Comparison of ENCODE assay signal across 22 cellular contexts in genomic region chr13:90281709-90282108, GRCh38.
DNase-seq lines count a peak whose midpoint lies in the region; ATAC-seq and TF ChIP-seq lines count a peak whose summit lies in the region.
"Had no signal": no experiment of that assay in that cellular context is flagged by ENCODE, and none has a peak within 500 bp of the region (broad histone marks: within the 10 kb centered on the region; RNA-seq: fewer than 3 reads in every experiment).

No MANE protein-coding gene starts in this region.

- ATAC-seq in left colon (peak; percentile 74), GM18511 (IDR thresholded peaks at IDR 0.05; ENCODE audit: unreplicated experiment) (no peak)
- ATAC-seq: GM12878, GM23338, HepG2 had no signal

- TF ChIP-seq CTCF in uterus (IDR thresholded peaks at IDR 0.05), result no peak

- H3K4me1 ChIP-seq in uterus, result no peaks in the 10 kb centered on the region
- H3K4me1 ChIP-seq: Peyer's patch, SJSA1 had no signal

- intact Hi-C loops in left colon (cut with DNase I, micrococcal nuclease), result no loop called here
- intact Hi-C loops in uterus (cut with DNase I; ENCODE audit: low total_unique reads), result no loop called here

- TF ChIP-seq POLR2A in uterus (IDR thresholded peaks at IDR 0.05), result no peak

- peak in 2 of 3 experiments; percentile 20 to 39 for DNase-seq in NCI-H1417 (lab: John Stamatoyannopoulos, UW)
- DNase-seq in NCI-H1417 treated with DMSO at 0.1 percent for 48 hours (lab: John Stamatoyannopoulos, UW), result no peak
- peak; percentile 27 for DNase-seq in COR-L47 (lab: John Stamatoyannopoulos, UW)
- DNase-seq in NCI-H446 treated with DMSO at 0.1 percent for 48 hours (lab: John Stamatoyannopoulos, UW), result peak; percentile 42
- DNase-seq in left colon, result peak in 1 of 2 donors; percentile 7
- no peak for DNase-seq in uterus
- DNase-seq in HuH-7.5 (ENCODE audit: low spot score), result no peak
- DNase-seq: DND-41, HCEC 1CT, KG1, NCI-H1436 treated with DMSO at 0.1 percent for 48 hours, NCI-H1930, NCI-H226, NCI-H526 treated with DMSO at 0.1 percent for 48 hours, Peyer's patch had no signal

- no peak overlapping the region for H3K4me3 ChIP-seq in uterus
- H3K4me3 ChIP-seq: GM12878, GM23338, Peyer's patch, SJSA1 had no signal

- no peaks in the 10 kb centered on the region for H3K36me3 ChIP-seq in uterus
- H3K36me3 ChIP-seq: Peyer's patch, SJSA1 had no signal

- peaks cover 0 to 4% of the 10 kb centered on the region in 2 donors for H3K27me3 ChIP-seq in uterus
- H3K27me3 ChIP-seq: Peyer's patch, SJSA1 had no signal

- no peaks in the 10 kb centered on the region for H3K9me3 ChIP-seq in uterus
- H3K9me3 ChIP-seq: Peyer's patch, SJSA1 had no signal

- H3K27ac ChIP-seq in uterus, result no peak overlapping the region
- H3K27ac ChIP-seq: C4-2B, HL-60, Peyer's patch, SJSA1 had no signal

Comparison
In these comparisons a context has a peak if more than half of its experiments do, and no peak if none do; other contexts are left out.
1. DNase-seq: peak in NCI-H1417 (2 of 3), COR-L47 (single experiment) and NCI-H446 treated with DMSO at 0.1 percent for 48 hours (single experiment); none in NCI-H1417 treated with DMSO at 0.1 percent for 48 hours (single experiment), uterus (0 of 2) and HuH-7.5 (single experiment).